In genomic region chr1:161084205-161084988, GRCh38 we compare ENCODE assay signal across 18 cellular contexts. TPM values are rescaled to one million over a fixed set of nuclear protein-coding genes. Genes with fewer than 3 reads are reported as not detected.
A peak's percentile ranks its signal among the peaks of the same experiment; 100 is the strongest.
DNase-seq lines count a peak whose midpoint lies in the region; ATAC-seq, FAIRE-seq and TF ChIP-seq lines count a peak whose summit lies in the region.
"Had no signal": no experiment of that assay in that cellular context is flagged by ENCODE, and none has a peak within 500 bp of the region (broad histone marks: within the 10 kb centered on the region; RNA-seq: fewer than 3 reads in every experiment).

No MANE protein-coding gene starts in this region.

- dilution Hi-C loops in IMR-90 (cut with HindIII; ENCODE audit: low sequenced_read_pairs, unreplicated experiment): no loop called here

- H4K20me1 ChIP-seq in IMR-90 (ENCODE audit: insufficient read depth, low read length): no peaks in the 10 kb centered on the region

- no peaks in the 10 kb centered on the region for H3K9me3 Mint-ChIP-seq in dendritic cell treated with granulocyte-macrophage colony-stimulating factor and Interleukin-4, amounts not matched to agents 40 ng/mL and 50 ng/mL, for 4 days
- H3K9me3 Mint-ChIP-seq: activated CD4-positive, alpha-beta T cell treated with anti-CD3 and anti-CD28 coated beads, Interleukin-2, amount 10 ng/mL, durations not matched to agents 24 days and 14 days; natural killer cell treated with Interleukin-12 subunit alpha and Interleukin-12 subunit beta and Interleukin-15 and Interleukin-18, amount 100 ng/mL, for 72 hours had no signal

- H3K4me1 ChIP-seq in A549 (peaks cover 66% of the 10 kb centered on the region), IMR-90 (ENCODE audit: control insufficient read depth, insufficient read depth, low read length) (peaks cover 29% of the 10 kb centered on the region), mesendoderm (ENCODE audit: control insufficient read depth, low read depth, low read length) (peaks cover 8% of the 10 kb centered on the region)
- H3K4me1 ChIP-seq: ascending aorta had no signal

- TF ChIP-seq POLR2A in A549 (IDR thresholded peaks at IDR 0.05; ENCODE audit: low read length) (no peak), IMR-90 (IDR thresholded peaks at IDR 0.05; ENCODE audit: low read depth, low read length) (no peak)

- no peaks in the 10 kb centered on the region for H3K36me3 Mint-ChIP-seq in dendritic cell treated with granulocyte-macrophage colony-stimulating factor and Interleukin-4, amounts not matched to agents 40 ng/mL and 50 ng/mL, for 4 days (ENCODE audit: low read depth)
- H3K36me3 Mint-ChIP-seq: natural killer cell treated with Interleukin-12 subunit alpha and Interleukin-12 subunit beta and Interleukin-15 and Interleukin-18, amount 100 ng/mL, for 72 hours had no signal

- POLR2A ChIA-PET in A549 (lab: Yijun Ruan, JAX): interaction anchor here (0.9 kb wide), 1 partner anchor 39 kb away, joined by 4 read pairs; the partner anchor contains the start of gene USF1
- POLR2A ChIA-PET in IMR-90 (lab: Charles Lee; ENCODE audit: unreplicated experiment): no interaction called here

- 91% methylated on average over 6 of the region's 6 CpGs for WGBS in A549 (ENCODE audit: missing lambda C conversion rate)
- WGBS in IMR-90 (ENCODE audit: extremely low coverage in 2 of 2, insufficient read length in 1 of 2), 2 experiments: 67% methylated on average over 1 of the region's 6 CpGs; no CpG with 5 or more reads in 1 of the 2 experiments
- no CpG with 5 or more reads among the region's 6 CpGs for WGBS in mesendoderm (ENCODE audit: extremely low coverage, insufficient coverage, low lambda C conversion rate)

- CTCF ChIA-PET in A549 (lab: Yijun Ruan, JAX) (interaction anchor here (0.6 to 12.7 kb wide), 8 partner anchors 11 to 91 kb away, joined by 3 to 167 read pairs (median 4); partner anchors contain the start of genes ARHGAP30 and KLHDC9), IMR-90 (lab: Yijun Ruan, JAX) (interaction anchor here (0.5 to 2.1 kb wide), 4 partner anchors 12 to 77 kb away, joined by 3 to 7 read pairs (median 4); partner anchors contain the start of gene KLHDC9)

- H4K5ac ChIP-seq in IMR-90 (ENCODE audit: low read depth, low read length) (peak overlapping the region; percentile 5; the same call in 1 of the 2 replicates), mesendoderm (ENCODE audit: low read length) (no peak overlapping the region)

- no peaks in the 10 kb centered on the region for H3K36me3 ChIP-seq in IMR-90 (ENCODE audit: control insufficient read depth, insufficient read depth, low read length)
- H3K36me3 ChIP-seq in mesendoderm (ENCODE audit: control insufficient read depth, insufficient read depth, low read length): no peaks in the 10 kb centered on the region
- H3K36me3 ChIP-seq: ascending aorta, Peyer's patch, tibial artery had no signal

- H3K18ac ChIP-seq in IMR-90 (ENCODE audit: low read depth, low read length): peak overlapping the region; percentile 11; the same call in 1 of the 2 replicates
- H3K18ac ChIP-seq in mesendoderm (ENCODE audit: low read length): no peak overlapping the region

- H3K79me2 ChIP-seq in mesendoderm (ENCODE audit: control insufficient read depth, insufficient read depth, low read length): no peaks in the 10 kb centered on the region

- intact Hi-C loops in IMR-90 (cut with micrococcal nuclease): loop anchor here (5.0 kb wide), 1 partner anchor 37 kb away; the partner anchor contains the start of gene USF1
- intact Hi-C loops in dendritic cell treated with granulocyte-macrophage colony-stimulating factor and Interleukin-4, amounts not matched to agents 40 ng/mL and 50 ng/mL, for 4 days (cut with micrococcal nuclease): no loop called here

- H3K14ac ChIP-seq in IMR-90 (replicated peaks; ENCODE audit: low read depth, low read length): peak overlapping the region; percentile 20

- peak overlapping the region; percentile 57; the same call in 1 of the 2 replicates for H2BK20ac ChIP-seq in IMR-90 (ENCODE audit: low read depth, low read length)

- H4K8ac ChIP-seq in IMR-90 (ENCODE audit: low read depth in 2 of 2, low read length in 2 of 2) (peak overlapping the region; percentile 2 to 50; a peak in 2 of 4 replicates), mesendoderm (ENCODE audit: low read depth, low read length) (no peak overlapping the region)

- H4K91ac ChIP-seq in IMR-90 (ENCODE audit: insufficient read depth, low read depth, low read length): peak overlapping the region; percentile 8; the same call in 1 of the 2 replicates

- TF ChIP-seq CTCF in A549 (IDR thresholded peaks at IDR 0.05) (no peak), IMR-90 (conservative IDR thresholded peaks at IDR 0.05; ENCODE audit: low read depth, low read length) (no peak)

- H3K79me1 ChIP-seq in IMR-90 (ENCODE audit: low read depth in 1 of 2, low read length in 2 of 2) (no peaks in the 10 kb centered on the region), mesendoderm (ENCODE audit: low read length) (no peaks in the 10 kb centered on the region)

- no peak for TF ChIP-seq EP300 in A549 (IDR thresholded peaks at IDR 0.05)

- ATAC-seq in A549 (0 out of 6 replicates have a peak, but pooled peaks of 1 of the 2 experiments have one; percentile 7), IMR-90 (ENCODE audit: low read depth) (0 out of 2 replicates have a peak, but pooled peaks have one; percentile 7), HG03175 (IDR thresholded peaks at IDR 0.05; ENCODE audit: unreplicated experiment) (no peak)

- no TSS peak for BruUV-seq in IMR-90 (replicated peaks; lab: Mats Ljungman, UMichigan)

- H3K9me3 ChIP-seq in A549 (no peaks in the 10 kb centered on the region), IMR-90 (ENCODE audit: control insufficient read depth, insufficient read depth, low read length) (no peaks in the 10 kb centered on the region)
- H3K9me3 ChIP-seq: ascending aorta, Peyer's patch, tibial artery had no signal

- H3K4me3 ChIP-seq in A549 (no peak overlapping the region), IMR-90 (ENCODE audit: insufficient read depth, low read depth, low read length) (no peak overlapping the region), mesendoderm (ENCODE audit: low read length) (no peak overlapping the region)
- H3K4me3 ChIP-seq: ascending aorta, Peyer's patch, tibial artery had no signal

- H3K4me1 Mint-ChIP-seq in dendritic cell treated with granulocyte-macrophage colony-stimulating factor and Interleukin-4, amounts not matched to agents 40 ng/mL and 50 ng/mL, for 4 days (ENCODE audit: low read depth): peaks cover 83% of the 10 kb centered on the region

- TF ChIP-seq RAD21 in A549 (conservative IDR thresholded peaks at IDR 0.05 in 1 of 2, IDR thresholded peaks at IDR 0.05 in 1 of 2): no peak
- TF ChIP-seq RAD21 in IMR-90 (IDR thresholded peaks at IDR 0.05; ENCODE audit: low read length): no peak

- no peak overlapping the region for H3K23ac ChIP-seq in IMR-90 (ENCODE audit: low read depth, low read length)
- H3K23ac ChIP-seq in mesendoderm (ENCODE audit: low read length): no peak overlapping the region

- DNase-seq in A549 (ENCODE audit: low read depth in 1 of 2, low spot score in 1 of 2): no peak
- peak; percentile 23 for DNase-seq in IMR-90
- peak; percentile 50 for DNase-seq in mesendoderm
- no peak for DNase-seq in pons (ENCODE audit: low spot score)
- DNase-seq in ACHN: no peak
- no peak for DNase-seq in activated naive CD4-positive, alpha-beta T cell treated with anti-CD3 and anti-CD28 coated beads, Interleukin-2, amount 50 U/mL, for 16 hours
- DNase-seq: activated CD4-positive, alpha-beta T cell treated with anti-CD3 and anti-CD28 coated beads, Interleukin-2, amount 10 ng/mL, durations not matched to agents 24 days and 14 days; DMS 273 treated with DMSO at 0.1 percent for 48 hours; NCI-H2227 treated with DMSO at 0.1 percent for 48 hours; small intestine had no signal

- H3K9me1 ChIP-seq in IMR-90 (ENCODE audit: insufficient read depth, low read length): peaks cover 26% of the 10 kb centered on the region

- H2BK120ac ChIP-seq in IMR-90 (ENCODE audit: low read depth, low read length) (peak overlapping the region; percentile 40; the same call in 1 of the 2 replicates), mesendoderm (ENCODE audit: low read depth, low read length) (no peak overlapping the region)

- H3K27me3 ChIP-seq in IMR-90 (ENCODE audit: control insufficient read depth, insufficient read depth, low read length) (no peaks in the 10 kb centered on the region), mesendoderm (ENCODE audit: insufficient read depth, low read length, poor library complexity) (no peaks in the 10 kb centered on the region)
- H3K27me3 ChIP-seq: ascending aorta, Peyer's patch had no signal

- peak overlapping the region; percentile 38 for H2AK9ac ChIP-seq in IMR-90 (replicated peaks; ENCODE audit: low read depth, low read length, poor library complexity)

- H2BK15ac ChIP-seq in IMR-90 (ENCODE audit: low read depth, low read length) (peak overlapping the region; percentile 36; the same call in 2 of the 3 replicates), mesendoderm (replicated peaks; ENCODE audit: low read depth) (no peak overlapping the region)

- peaks cover 3% of the 10 kb centered on the region for H3K27me3 Mint-ChIP-seq in dendritic cell treated with granulocyte-macrophage colony-stimulating factor and Interleukin-4, amounts not matched to agents 40 ng/mL and 50 ng/mL, for 4 days
- H3K27me3 Mint-ChIP-seq: activated CD4-positive, alpha-beta T cell treated with anti-CD3 and anti-CD28 coated beads, Interleukin-2, amount 10 ng/mL, durations not matched to agents 24 days and 14 days; natural killer cell treated with Interleukin-12 subunit alpha and Interleukin-12 subunit beta and Interleukin-15 and Interleukin-18, amount 100 ng/mL, for 72 hours had no signal

- H2AK5ac ChIP-seq in IMR-90 (ENCODE audit: low read depth, low read length) (peak overlapping the region; percentile 75), mesendoderm (ENCODE audit: low read length) (peak overlapping the region; percentile 17)

- peak overlapping the region; percentile 88 for H3K27ac ChIP-seq in A549
- no peak overlapping the region for H3K27ac ChIP-seq in IMR-90 (ENCODE audit: insufficient read depth, low read length)
- H3K27ac ChIP-seq in mesendoderm (ENCODE audit: low read depth, low read length): peak overlapping the region; percentile 50
- H3K27ac ChIP-seq: ascending aorta, tibial artery had no signal

- H3K9ac ChIP-seq in IMR-90 (ENCODE audit: low read depth, low read length) (no peak overlapping the region), mesendoderm (ENCODE audit: low read length) (no peak overlapping the region)

- H3K56ac ChIP-seq in IMR-90 (ENCODE audit: extremely low read depth, insufficient read depth, low read length) (no peak overlapping the region), mesendoderm (ENCODE audit: low read length) (peak overlapping the region; percentile 62)

- no peak for FAIRE-seq in A549 (lab: Jason Lieb, UNC)
- FAIRE-seq: islet of Langerhans, small intestine had no signal

- peak overlapping the region; percentile 92 for H2AFZ ChIP-seq in IMR-90 (replicated peaks; ENCODE audit: low read length, poor library complexity)

- in situ Hi-C loops in IMR-90 (cut with MboI; ENCODE audit: low sequenced_read_pairs): no loop called here
- in situ Hi-C loops in ACHN (cut with HindIII; ENCODE audit: low pct_ligation_motif_present, low pct_unique_long_range_greater_than_20kb, low sequenced_read_pairs): no loop called here

- peak overlapping the region; percentile 54 for H3K4ac ChIP-seq in IMR-90 (ENCODE audit: low read depth, low read length)
- no peak overlapping the region for H3K4ac ChIP-seq in mesendoderm (ENCODE audit: low read depth, low read length)

- no peak overlapping the region for H3K4me3 Mint-ChIP-seq in dendritic cell treated with granulocyte-macrophage colony-stimulating factor and Interleukin-4, amounts not matched to agents 40 ng/mL and 50 ng/mL, for 4 days
- H3K4me3 Mint-ChIP-seq: activated CD4-positive, alpha-beta T cell treated with anti-CD3 and anti-CD28 coated beads, Interleukin-2, amount 10 ng/mL, durations not matched to agents 24 days and 14 days; natural killer cell treated with Interleukin-12 subunit alpha and Interleukin-12 subunit beta and Interleukin-15 and Interleukin-18, amount 100 ng/mL, for 72 hours had no signal

- peak overlapping the region; percentile 69 for H3K4me2 ChIP-seq in A549
- H3K4me2 ChIP-seq in IMR-90 (ENCODE audit: low read depth, low read length): no peak overlapping the region
- H3K4me2 ChIP-seq in mesendoderm (ENCODE audit: low read length): no peak overlapping the region

- peak overlapping the region; percentile 24 for H3K27ac Mint-ChIP-seq in dendritic cell treated with granulocyte-macrophage colony-stimulating factor and Interleukin-4, amounts not matched to agents 40 ng/mL and 50 ng/mL, for 4 days
- H3K27ac Mint-ChIP-seq: activated CD4-positive, alpha-beta T cell treated with anti-CD3 and anti-CD28 coated beads, Interleukin-2, amount 10 ng/mL, durations not matched to agents 24 days and 14 days had no signal

- H2BK5ac ChIP-seq in IMR-90 (ENCODE audit: low read depth, low read length, poor library complexity, severe bottlenecking) (peak overlapping the region; percentile 50), mesendoderm (ENCODE audit: low read length) (no peak overlapping the region)

RNA-seq across cellular contexts. Expression of gene NECTIN4, which starts 5.0 kb away (rescaled TPM):
- 3.1 and 4.3 TPM in 2 replicates for polyA plus RNA-seq in A549 (2011; rRNA removed)
- 2.1 and 2.5 TPM in 2 replicates for polyA plus RNA-seq in A549 (2012; cell fraction: cytosol; rRNA removed)
- 2.1 and 3.4 TPM in 2 replicates for polyA plus RNA-seq in A549 (2012; cell fraction: nucleus; rRNA removed)
- polyA plus RNA-seq in A549 (2017; fragmentation: RNase III; extraction: RNeasy Plus Mini Kit Qiagen cat#74134 plus additional on column Dnase treatment): 1.3 to 1.8 TPM (median 1.5 TPM) in 3 replicates
- 9.2 and 10.7 TPM in 2 replicates for polyA minus RNA-seq in A549 (2011; rRNA and poly(A)+ RNA removed)
- under 0.01 and 0.18 TPM in 2 replicates for total RNA-seq in IMR-90 (2012; rRNA removed)
- polyA plus RNA-seq in IMR-90 (2012; rRNA removed): 0.13 and 0.24 TPM in 2 replicates
- polyA plus RNA-seq in IMR-90 (2012; cell fraction: cytosol; rRNA removed): 0.02 and 0.20 TPM in 2 replicates
- polyA plus RNA-seq in IMR-90 (2012; cell fraction: nucleus; rRNA removed; ENCODE audit: low replicate concordance): 0.18 and 0.58 TPM in 2 replicates
- 0.24 TPM for polyA plus RNA-seq in mesendoderm (2013, experiment 1 of 2)
- 0.22 TPM for polyA plus RNA-seq in mesendoderm (2013, experiment 2 of 2)
- total RNA-seq: ascending aorta; natural killer cell treated with Interleukin-12 subunit alpha and Interleukin-12 subunit beta and Interleukin-15 and Interleukin-18, amount 100 ng/mL, for 72 hours had no signal

RNA-seq across cellular contexts. Expression of gene KLHDC9, which starts 13.8 kb away (rescaled TPM):
- polyA plus RNA-seq in A549 (2011; rRNA removed) (3.6 and 4.6 TPM in 2 replicates), A549 (2017; fragmentation: RNase III; extraction: RNeasy Plus Mini Kit Qiagen cat#74134 plus additional on column Dnase treatment) (0.93 to 2.0 TPM (median 1.2 TPM) in 3 replicates), IMR-90 (2012; rRNA removed) (0.70 and 1.1 TPM in 2 replicates)
- polyA plus RNA-seq in A549 (2012; cell fraction: cytosol; rRNA removed): 1.9 and 2.3 TPM in 2 replicates
- polyA plus RNA-seq in A549 (2012; cell fraction: nucleus; rRNA removed): 2.8 and 3.9 TPM in 2 replicates
- polyA minus RNA-seq in A549 (2011; rRNA and poly(A)+ RNA removed): 0.70 and 2.2 TPM in 2 replicates
- 0.18 TPM in 1 of 2 replicates, not detected in the other for total RNA-seq in IMR-90 (2012; rRNA removed)
- 0.51 and 1.1 TPM in 2 replicates for polyA plus RNA-seq in IMR-90 (2012; cell fraction: cytosol; rRNA removed)
- polyA plus RNA-seq in IMR-90 (2012; cell fraction: nucleus; rRNA removed; ENCODE audit: low replicate concordance): 3.0 and 3.3 TPM in 2 replicates
- polyA plus RNA-seq in mesendoderm (2013, experiment 1 of 2): 3.8 TPM
- polyA plus RNA-seq in mesendoderm (2013, experiment 2 of 2): 3.7 TPM
- total RNA-seq: activated CD4-positive, alpha-beta T cell treated with anti-CD3 and anti-CD28 coated beads, Interleukin-2, amount 10 ng/mL, durations not matched to agents 24 days and 14 days; T-helper 2 cell treated with Interferon-gamma antibody and Interleukin-4, amounts not matched to agents 100 ng/mL and 5 ng/mL, for 36 hours had no signal

RNA-seq across cellular contexts. Expression of gene ARHGAP30, which starts 14.7 kb away (rescaled TPM):
- polyA plus RNA-seq in A549 (2011; rRNA removed) (0.06 and 0.08 TPM in 2 replicates), A549 (2017; fragmentation: RNase III; extraction: RNeasy Plus Mini Kit Qiagen cat#74134 plus additional on column Dnase treatment) (0.09 to 0.13 TPM (median 0.13 TPM) in 3 replicates), IMR-90 (2012; rRNA removed) (0.02 and 0.03 TPM in 2 replicates)
- polyA plus RNA-seq in A549 (2012; cell fraction: cytosol; rRNA removed): 0.04 and 0.06 TPM in 2 replicates
- polyA plus RNA-seq in A549 (2012; cell fraction: nucleus; rRNA removed): 0.37 and 0.89 TPM in 2 replicates
- polyA minus RNA-seq in A549 (2011; rRNA and poly(A)+ RNA removed): 0.05 TPM in 1 of 2 replicates, not detected in the other
- total RNA-seq in IMR-90 (2012; rRNA removed): not detected in 2 replicates
- not detected in 2 replicates for polyA plus RNA-seq in IMR-90 (2012; cell fraction: cytosol; rRNA removed)
- 0.05 TPM in 1 of 2 replicates, not detected in the other for polyA plus RNA-seq in IMR-90 (2012; cell fraction: nucleus; rRNA removed; ENCODE audit: low replicate concordance)
- 0.56 TPM for polyA plus RNA-seq in mesendoderm (2013, experiment 1 of 2)
- 0.55 TPM for polyA plus RNA-seq in mesendoderm (2013, experiment 2 of 2)

RNA-seq across cellular contexts. Expression of gene PFDN2, which starts 33.4 kb away (rescaled TPM):
- polyA plus RNA-seq in A549 (2011; rRNA removed) (106 and 187 TPM in 2 replicates), A549 (2017; fragmentation: RNase III; extraction: RNeasy Plus Mini Kit Qiagen cat#74134 plus additional on column Dnase treatment) (179 to 203 TPM (median 187 TPM) in 3 replicates), IMR-90 (2012; rRNA removed) (179 and 180 TPM in 2 replicates)
- 142 and 276 TPM in 2 replicates for polyA plus RNA-seq in A549 (2012; cell fraction: cytosol; rRNA removed)
- 43.9 and 64.9 TPM in 2 replicates for polyA plus RNA-seq in A549 (2012; cell fraction: nucleus; rRNA removed)
- 14.6 and 21.9 TPM in 2 replicates for polyA minus RNA-seq in A549 (2011; rRNA and poly(A)+ RNA removed)
- total RNA-seq in IMR-90 (2012; rRNA removed): 62.4 and 166 TPM in 2 replicates
- polyA plus RNA-seq in IMR-90 (2012; cell fraction: cytosol; rRNA removed): 137 and 165 TPM in 2 replicates
- 21.8 and 68.8 TPM in 2 replicates for polyA plus RNA-seq in IMR-90 (2012; cell fraction: nucleus; rRNA removed; ENCODE audit: low replicate concordance)
- 308 TPM for polyA plus RNA-seq in mesendoderm (2013, experiment 1 of 2)
- polyA plus RNA-seq in mesendoderm (2013, experiment 2 of 2): 280 TPM

RNA-seq across cellular contexts. Expression of gene NIT1, which starts 33.5 kb away (rescaled TPM):
- 29.9 and 38.6 TPM in 2 replicates for polyA plus RNA-seq in A549 (2011; rRNA removed)
- 34.9 and 45.5 TPM in 2 replicates for polyA plus RNA-seq in A549 (2012; cell fraction: cytosol; rRNA removed)
- 63.1 and 65.0 TPM in 2 replicates for polyA plus RNA-seq in A549 (2012; cell fraction: nucleus; rRNA removed)
- polyA plus RNA-seq in A549 (2017; fragmentation: RNase III; extraction: RNeasy Plus Mini Kit Qiagen cat#74134 plus additional on column Dnase treatment): 44.5 to 49.4 TPM (median 45.8 TPM) in 3 replicates
- polyA minus RNA-seq in A549 (2011; rRNA and poly(A)+ RNA removed): 59.8 and 69.6 TPM in 2 replicates
- total RNA-seq in IMR-90 (2012; rRNA removed): 22.8 TPM in 2 replicates
- polyA plus RNA-seq in IMR-90 (2012; rRNA removed): 33.2 and 33.6 TPM in 2 replicates
- 27.0 and 47.7 TPM in 2 replicates for polyA plus RNA-seq in IMR-90 (2012; cell fraction: cytosol; rRNA removed)
- polyA plus RNA-seq in IMR-90 (2012; cell fraction: nucleus; rRNA removed; ENCODE audit: low replicate concordance): 90.3 and 135 TPM in 2 replicates
- polyA plus RNA-seq in mesendoderm (2013, experiment 1 of 2): 26.3 TPM
- polyA plus RNA-seq in mesendoderm (2013, experiment 2 of 2): 27.9 TPM

Comparison
In these comparisons a context has a peak if more than half of its experiments do, and no peak if none do; other contexts are left out.
1. DNase-seq: peak in IMR-90 (single experiment) and mesendoderm (single experiment); none in A549 (0 of 2), pons (single experiment), ACHN (single experiment) and activated naive CD4-positive, alpha-beta T cell treated with anti-CD3 and anti-CD28 coated beads, Interleukin-2, amount 50 U/mL, for 16 hours (single experiment).